ENCODE assay signal across 23 cellular contexts in genomic region chrX:113353134-113353533, GRCh38.
"Had no signal": no experiment of that assay in that cellular context is flagged by ENCODE, and none has a peak within 500 bp of the region (broad histone marks: within the 10 kb centered on the region; RNA-seq: fewer than 3 reads in every experiment).

No MANE protein-coding gene starts in this region.

- H3K27me3 ChIP-seq: colonic mucosa, esophagus muscularis mucosa, foreskin keratinocyte, gastroesophageal sphincter, heart right ventricle, left lung had no signal

- DNase-seq: colonic mucosa; cortex of kidney; effector memory CD4-positive, alpha-beta T cell; foreskin keratinocyte; glutamatergic neuron; head of caudate nucleus; heart right ventricle; hippocampal formation; immature natural killer cell; islet precursor cell; left cardiac atrium; left lung; left ventricle myocardium superior; lower lobe of right lung; mesenchymal stem cell; mucosa of descending colon; naive B cell had no signal

- H3K36me3 ChIP-seq: colonic mucosa, esophagus muscularis mucosa, gastroesophageal sphincter, heart right ventricle, left lung, lower lobe of right lung had no signal

- H3K36me3 Mint-ChIP-seq: immature natural killer cell, mesothelial cell of epicardium, naive B cell had no signal

- H3K4me3 ChIP-seq: colonic mucosa, esophagus muscularis mucosa, gastroesophageal sphincter, heart right ventricle, left lung, lower lobe of right lung, mucosa of descending colon had no signal

- H3K9me3 Mint-ChIP-seq: mesothelial cell of epicardium had no signal

- H3K4me1 ChIP-seq: colonic mucosa, esophagus muscularis mucosa, foreskin keratinocyte, gastroesophageal sphincter, heart right ventricle, left lung, lower lobe of right lung had no signal

- H3K4me1 Mint-ChIP-seq: immature natural killer cell, naive B cell had no signal

- H3K4me3 Mint-ChIP-seq: dendritic cell treated with granulocyte-macrophage colony-stimulating factor and Interleukin-4, amounts not matched to agents 40 ng/mL and 50 ng/mL, for 4 days; immature natural killer cell; mesothelial cell of epicardium; naive B cell had no signal

- H3K9me3 ChIP-seq: colonic mucosa, esophagus muscularis mucosa, gastroesophageal sphincter, heart right ventricle, left lung, lower lobe of right lung, mucosa of descending colon had no signal

- H3K27ac Mint-ChIP-seq: dendritic cell treated with granulocyte-macrophage colony-stimulating factor and Interleukin-4, amounts not matched to agents 40 ng/mL and 50 ng/mL, for 4 days; mesothelial cell of epicardium; naive B cell had no signal

- H3K27ac ChIP-seq: colonic mucosa, esophagus muscularis mucosa, foreskin keratinocyte, gastroesophageal sphincter, heart right ventricle, left lung, lower lobe of right lung had no signal

- FAIRE-seq: endothelial cell of umbilical vein, frontal cortex had no signal

- H3K27me3 Mint-ChIP-seq: dendritic cell treated with granulocyte-macrophage colony-stimulating factor and Interleukin-4, amounts not matched to agents 40 ng/mL and 50 ng/mL, for 4 days; naive B cell had no signal
